In the genomic region with DNA sequence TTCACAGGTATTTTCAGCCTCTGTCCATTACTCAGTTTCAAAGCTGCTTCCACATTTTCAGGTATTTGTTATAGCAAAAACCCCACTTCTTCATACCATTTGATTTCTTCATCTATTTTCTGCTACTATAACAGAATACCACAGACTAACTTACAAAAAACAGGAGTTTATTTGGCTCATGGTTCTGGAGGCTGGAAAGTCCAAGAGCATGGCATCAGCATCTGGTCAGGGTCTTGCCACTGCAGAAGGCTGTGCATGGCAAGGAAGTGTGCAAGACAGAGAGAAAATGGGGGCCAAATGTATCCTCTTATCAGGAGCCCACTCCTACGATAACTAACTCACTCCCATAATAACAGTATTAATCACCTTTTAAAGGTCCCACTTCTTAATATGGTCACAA, we compare ENCODE assay signal across 29 cellular contexts.
"Had no signal": no experiment of that assay in that cellular context is flagged by ENCODE, and none has a peak within 500 bp of the region (broad histone marks: within the 10 kb centered on the region; RNA-seq: fewer than 3 reads in every experiment).

No MANE protein-coding gene starts in this region.

- H3K4me3 Mint-ChIP-seq: stimulated activated effector memory CD8-positive, alpha-beta T cell treated with anti-CD3 and anti-CD28 coated beads, Interleukin-12 subunit alpha, Interleukin-12 subunit beta, amount 100 ng/mL, for 72 hours; stimulated activated memory B cell treated with anti-CD40 and anti-IgM and Interleukin-4, amounts not matched to agents 10 μg/mL and 1 μg/mL and 100 μg/mL, for 72 hours; stimulated activated naive B cell treated with anti-CD40 and anti-IgM and Interleukin-4, amounts not matched to agents 10 μg/mL and 1 μg/mL and 100 μg/mL, for 72 hours; stimulated activated naive CD8-positive, alpha-beta T cell treated with anti-CD3 and anti-CD28 coated beads, Interleukin-15, amount 100 ng/mL, for 72 hours; stimulated activated naive CD8-positive, alpha-beta T cell treated with anti-CD3 and anti-CD28 coated beads, Interleukin-15, Interleukin-2, amounts not matched to agents 100 ng/mL and 50 ng/mL, for 24 hours; type B pancreatic cell had no signal

- DNase-seq: stimulated activated CD4-positive, alpha-beta T cell treated with anti-CD3 and anti-CD28 coated beads, Interleukin-2, amount 100 ng/mL, for 48 hours; stimulated activated CD4-positive, alpha-beta T cell treated with anti-CD3 and anti-CD28 coated beads, Interleukin-4, amount 100 ng/mL, for 1 hour; stimulated activated CD4-positive, alpha-beta T cell treated with anti-CD3 and anti-CD28 coated beads, Interleukin-4, amount 100 ng/mL, for 24 hours; stimulated activated CD4-positive, alpha-beta T cell treated with anti-CD3 and anti-CD28 coated beads, Interleukin-4, amount 100 ng/mL, for 4 hours; stimulated activated CD8-positive, alpha-beta memory T cell treated with anti-CD3 and anti-CD28 coated beads, Interleukin-4, amount 100 ng/mL, for 48 hours; stimulated activated naive B cell treated with anti-CD40 and anti-IgM and Interleukin-4, amounts not matched to agents 10 μg/mL and 1 μg/mL and 100 μg/mL, for 72 hours; stimulated activated naive CD4-positive, alpha-beta T cell; stimulated activated naive CD4-positive, alpha-beta T cell treated with Interleukin-2 at 50 U/mL for 16 hours; stimulated activated naive CD8-positive, alpha-beta T cell treated with anti-CD3 and anti-CD28 coated beads, Interleukin-15, amount 100 ng/mL, for 72 hours; stimulated activated naive CD8-positive, alpha-beta T cell treated with anti-CD3 and anti-CD28 coated beads, Interleukin-15, Interleukin-2, amounts not matched to agents 100 U/mL and 50 U/mL, for 24 hours; stomach; substantia nigra; testis; thyroid gland; tibial artery; transverse colon; trophoblast cell; upper lobe of left lung; upper lobe of right lung; uterus had no signal

- H3K36me3 ChIP-seq: stomach, suprapubic skin, thoracic aorta, thyroid gland, tibial artery, tibial nerve, transverse colon, upper lobe of left lung, upper lobe of right lung, uterus, vagina had no signal

- H3K27ac Mint-ChIP-seq: stimulated activated effector memory CD8-positive, alpha-beta T cell treated with anti-CD3 and anti-CD28 coated beads, Interleukin-12 subunit alpha, Interleukin-12 subunit beta, amount 100 ng/mL, for 72 hours; stimulated activated memory B cell treated with anti-CD40 and anti-IgM and Interleukin-4, amounts not matched to agents 10 μg/mL and 1 μg/mL and 100 μg/mL, for 72 hours; stimulated activated naive B cell treated with anti-CD40 and anti-IgM and Interleukin-4, amounts not matched to agents 10 μg/mL and 1 μg/mL and 100 μg/mL, for 72 hours; stimulated activated naive CD8-positive, alpha-beta T cell treated with anti-CD3 and anti-CD28 coated beads, Interleukin-15, Interleukin-2, amounts not matched to agents 100 ng/mL and 50 ng/mL, for 24 hours; type B pancreatic cell had no signal

- H3K4me1 ChIP-seq: stomach, suprapubic skin, testis, thyroid gland, tibial artery, tibial nerve, transverse colon, upper lobe of left lung, upper lobe of right lung, uterus, vagina had no signal

- H3K4me1 Mint-ChIP-seq: stimulated activated effector memory CD8-positive, alpha-beta T cell treated with anti-CD3 and anti-CD28 coated beads, Interleukin-12 subunit alpha, Interleukin-12 subunit beta, amount 100 ng/mL, for 72 hours; stimulated activated memory B cell treated with anti-CD40 and anti-IgM and Interleukin-4, amounts not matched to agents 10 μg/mL and 1 μg/mL and 100 μg/mL, for 72 hours; stimulated activated naive B cell treated with anti-CD40 and anti-IgM and Interleukin-4, amounts not matched to agents 10 μg/mL and 1 μg/mL and 100 μg/mL, for 72 hours; stimulated activated naive CD8-positive, alpha-beta T cell treated with anti-CD3 and anti-CD28 coated beads, Interleukin-15, amount 100 ng/mL, for 72 hours had no signal

- ATAC-seq: stimulated activated effector memory CD8-positive, alpha-beta T cell treated with anti-CD3 and anti-CD28 coated beads, Interleukin-12 subunit alpha, Interleukin-12 subunit beta, amount 100 ng/mL, for 72 hours; stimulated activated memory B cell treated with anti-CD40 and anti-IgM and Interleukin-4, amounts not matched to agents 10 μg/mL and 1 μg/mL and 100 μg/mL, for 72 hours; stimulated activated naive B cell treated with anti-CD40 and anti-IgM and Interleukin-4, amounts not matched to agents 10 μg/mL and 1 μg/mL and 100 μg/mL, for 72 hours; stimulated activated naive CD8-positive, alpha-beta T cell treated with anti-CD3 and anti-CD28 coated beads, Interleukin-15, amount 100 ng/mL, for 72 hours; stimulated activated naive CD8-positive, alpha-beta T cell treated with anti-CD3 and anti-CD28 coated beads, Interleukin-15, Interleukin-2, amounts not matched to agents 100 U/mL and 50 U/mL, for 24 hours; upper lobe of right lung had no signal

- H3K9me3 ChIP-seq: testis, thyroid gland, uterus, vagina had no signal

- H3K27me3 Mint-ChIP-seq: stimulated activated memory B cell treated with anti-CD40 and anti-IgM and Interleukin-4, amounts not matched to agents 10 μg/mL and 1 μg/mL and 100 μg/mL, for 72 hours; stimulated activated naive CD8-positive, alpha-beta T cell treated with anti-CD3 and anti-CD28 coated beads, Interleukin-15, Interleukin-2, amounts not matched to agents 100 ng/mL and 50 ng/mL, for 24 hours had no signal

- H3K27me3 ChIP-seq: testis, thyroid gland, tibial nerve, upper lobe of left lung, upper lobe of right lung, uterus, vagina had no signal

- H3K27ac ChIP-seq: stomach, suprapubic skin, testis, thoracic aorta, thyroid gland, tibial artery, tibial nerve, transverse colon, upper lobe of left lung, upper lobe of right lung, uterus, vagina had no signal

- FAIRE-seq: urothelium cell line had no signal

- H3K4me3 ChIP-seq: stomach, suprapubic skin, testis, thoracic aorta, thyroid gland, tibial artery, tibial nerve, transverse colon, upper lobe of left lung, upper lobe of right lung, uterus, vagina had no signal

- H3K36me3 Mint-ChIP-seq: stimulated activated effector memory CD8-positive, alpha-beta T cell treated with anti-CD3 and anti-CD28 coated beads, Interleukin-12 subunit alpha, Interleukin-12 subunit beta, amount 100 ng/mL, for 72 hours; stimulated activated memory B cell treated with anti-CD40 and anti-IgM and Interleukin-4, amounts not matched to agents 10 μg/mL and 1 μg/mL and 100 μg/mL, for 72 hours; type B pancreatic cell had no signal
